Comparison of ENCODE assay signal across 8 cellular contexts in the genomic region with DNA sequence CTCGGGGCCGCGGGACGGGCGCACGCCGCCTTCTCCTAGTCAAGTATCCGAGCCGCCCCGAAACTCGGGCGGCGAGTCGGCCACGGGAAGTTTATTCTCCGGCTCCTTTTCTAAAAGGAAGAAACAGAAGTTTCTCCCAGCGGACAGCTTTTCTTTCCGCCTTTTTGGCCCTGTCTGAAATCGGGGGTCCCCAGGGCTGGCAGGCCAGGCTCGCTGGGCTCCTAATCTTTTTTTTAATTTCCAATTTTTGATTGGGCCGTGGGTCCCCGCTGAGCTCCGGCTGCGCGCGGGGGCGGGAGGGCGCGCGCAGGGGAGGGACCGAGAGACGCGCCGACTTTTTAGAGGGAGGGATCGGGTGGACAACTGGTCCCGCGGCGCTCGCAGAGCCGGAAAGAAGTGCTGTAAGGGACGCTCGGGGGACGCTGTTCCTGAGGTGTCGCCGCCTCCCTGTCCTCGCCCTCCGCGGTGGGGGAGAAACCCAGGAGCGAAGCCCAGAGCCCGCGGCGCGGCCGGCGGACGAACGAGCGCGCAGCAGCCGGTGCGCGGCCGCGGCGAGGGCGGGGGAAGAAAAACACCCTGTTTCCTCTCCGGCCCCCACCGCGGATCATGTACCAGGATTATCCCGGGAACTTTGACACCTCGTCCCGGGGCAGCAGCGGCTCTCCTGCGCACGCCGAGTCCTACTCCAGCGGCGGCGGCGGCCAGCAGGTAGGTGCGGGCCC. TPM values are rescaled to one million over a fixed set of nuclear protein-coding genes. Genes with fewer than 3 reads are reported as not detected.
A peak's percentile ranks its signal among the peaks of the same experiment; 100 is the strongest.
DNase-seq lines count a peak whose midpoint lies in the region; ATAC-seq and TF ChIP-seq lines count a peak whose summit lies in the region.

No MANE protein-coding gene starts in this region.

- peaks cover 18% of the 10 kb centered on the region for H3K27me3 Mint-ChIP-seq in neural progenitor cell (ENCODE audit: insufficient read depth, low read depth)

- ATAC-seq in HG03565 (IDR thresholded peaks at IDR 0.05; ENCODE audit: unreplicated experiment), result no peak

- peak overlapping the region; percentile 80 for H3K4me3 ChIP-seq in fibroblast of villous mesenchyme (ENCODE audit: low read depth, low read length)
- H3K4me3 ChIP-seq in neural progenitor cell, result peak overlapping the region; percentile 76
- peak overlapping the region; percentile 98 for H3K4me3 ChIP-seq in urinary bladder (ENCODE audit: low read depth, low read length)

- no peaks in the 10 kb centered on the region for H3K9me3 ChIP-seq in neural progenitor cell (ENCODE audit: low read depth)

- peak overlapping the region; percentile 97 for H3K4me2 ChIP-seq in neural progenitor cell

- no peaks in the 10 kb centered on the region for H3K36me3 Mint-ChIP-seq in neural progenitor cell

- H3K9me3 Mint-ChIP-seq in neural progenitor cell, result no peaks in the 10 kb centered on the region

- H3K4me1 Mint-ChIP-seq in neural progenitor cell, result peaks cover 22% of the 10 kb centered on the region

- H2AFZ ChIP-seq in neural progenitor cell (replicated peaks), result peak overlapping the region; percentile 91

- no peaks in the 10 kb centered on the region for H3K79me2 ChIP-seq in neural progenitor cell (ENCODE audit: low read depth)

- WGBS in urinary bladder, result under 1% methylated on average over 81 of the region's 81 CpGs

- H3K36me3 ChIP-seq in neural progenitor cell (no peaks in the 10 kb centered on the region), urinary bladder (ENCODE audit: insufficient read depth) (no peaks in the 10 kb centered on the region)

- TF ChIP-seq CTCF in fibroblast of villous mesenchyme (IDR thresholded peaks at IDR 0.05; ENCODE audit: insufficient read depth, low read depth, low read length), result no peak
- no peak for TF ChIP-seq CTCF in neural progenitor cell (IDR thresholded peaks at IDR 0.05)

- peaks cover 42% of the 10 kb centered on the region for H3F3A ChIP-seq in neural progenitor cell (ENCODE audit: low read depth)

- H3K27ac ChIP-seq in neural progenitor cell, result peak overlapping the region; percentile 45
- H3K27ac ChIP-seq in urinary bladder (ENCODE audit: low read depth), result peak overlapping the region; percentile 100

- peaks cover 10% of the 10 kb centered on the region for H4K20me1 ChIP-seq in neural progenitor cell (ENCODE audit: low read depth)

- H3K27me3 ChIP-seq in neural progenitor cell, result peaks cover 51% of the 10 kb centered on the region

- no peak overlapping the region for H3K27ac Mint-ChIP-seq in neural progenitor cell

- no peak overlapping the region for H3K9ac ChIP-seq in neural progenitor cell

- DNase-seq in NCI-H1417 (lab: John Stamatoyannopoulos, UW) (peak; percentile 54 to 89 (median 73)), NCI-H1417 treated with DMSO at 0.1 percent for 48 hours (lab: John Stamatoyannopoulos, UW) (no peak), NCI-H748 (lab: John Stamatoyannopoulos, UW; ENCODE audit: unreplicated experiment) (peak; percentile 76), fibroblast of villous mesenchyme (ENCODE audit: low read depth) (no peak), neural progenitor cell (ENCODE audit: low spot score) (peak; percentile 72)
- DNase-seq in activated effector memory CD4-positive, alpha-beta T cell treated with Interleukin-2 at 50 U/mL for 16 hours, result peak; percentile 46

- peak overlapping the region; percentile 96 for H3K4me3 Mint-ChIP-seq in neural progenitor cell

- peaks cover 15% of the 10 kb centered on the region for H3K4me1 ChIP-seq in neural progenitor cell
- H3K4me1 ChIP-seq in urinary bladder (ENCODE audit: insufficient read depth), result peaks cover 1% of the 10 kb centered on the region

RNA-seq across cellular contexts. Expression of gene FOSL2, which starts 0.6 kb away (rescaled TPM):
- total RNA-seq in fibroblast of villous mesenchyme, result 42.5 and 81.6 TPM in 2 replicates
- total RNA-seq in neural progenitor cell (ENCODE audit: low replicate concordance), result 1.3 and 3.7 TPM in 2 replicates
- total RNA-seq in urinary bladder, result 40.9 TPM
- polyA plus RNA-seq in urinary bladder, result 112 TPM

Comparison
In these comparisons a context has a peak if more than half of its experiments do, and no peak if none do; other contexts are left out.
1. DNase-seq: peak in NCI-H1417 (3 of 3), NCI-H748 (single experiment), activated effector memory CD4-positive, alpha-beta T cell treated with Interleukin-2 at 50 U/mL for 16 hours (single experiment) and neural progenitor cell (single experiment); none in NCI-H1417 treated with DMSO at 0.1 percent for 48 hours (single experiment) and fibroblast of villous mesenchyme (single experiment).
2. Peak in every context shown above with its lines, with median percentiles within 50 percentile points of each other: H3K4me3 ChIP-seq.